ENCODE assay signal across 8 cellular contexts in genomic region chr6:25601797-25602679, GRCh38. TPM values are rescaled to one million over a fixed set of nuclear protein-coding genes. Genes with fewer than 3 reads are reported as not detected.
DNase-seq lines count a peak whose midpoint lies in the region; ATAC-seq, FAIRE-seq and TF ChIP-seq lines count a peak whose summit lies in the region.

No MANE protein-coding gene starts in this region.

- no peaks in the 10 kb centered on the region for H3K9me2 ChIP-seq in SU-DHL-6 (replicated peaks; ENCODE audit: insufficient read depth, low read length)

- H3K27ac ChIP-seq in SU-DHL-6 (ENCODE audit: low read depth, low read length) (no peak overlapping the region), small intestine (ENCODE audit: low read depth in 1 of 2, low read length in 1 of 2) (no peak overlapping the region)

- H3K4me2 ChIP-seq in SU-DHL-6 (ENCODE audit: low read depth, low read length, poor library complexity, severe bottlenecking): no peak overlapping the region

- H2AFZ ChIP-seq in SU-DHL-6 (ENCODE audit: low read depth, low read length, severe bottlenecking): no peak overlapping the region

- FAIRE-seq in frontal cortex (lab: Jason Lieb, UNC) (peak; percentile 88), small intestine (lab: Jason Lieb, UNC) (peak; percentile 44)

- no peaks in the 10 kb centered on the region; the same call in 1 of the 2 replicates for H3K36me3 ChIP-seq in SU-DHL-6 (ENCODE audit: low read length)
- H3K36me3 ChIP-seq in small intestine (ENCODE audit: control insufficient read depth in 2 of 2, insufficient read depth in 2 of 2, low read length in 2 of 2): peaks cover 0 to 3% of the 10 kb centered on the region in 2 donors
- H3K36me3 ChIP-seq in MG63: no peaks in the 10 kb centered on the region

- H3K9me3 ChIP-seq in SU-DHL-6 (ENCODE audit: insufficient read depth, low read length) (no peaks in the 10 kb centered on the region), small intestine (ENCODE audit: control insufficient read depth, low read depth) (no peaks in the 10 kb centered on the region), MG63 (no peaks in the 10 kb centered on the region)

- H3K4me1 ChIP-seq in small intestine (ENCODE audit: control insufficient read depth in 2 of 2, insufficient read depth in 1 of 2, low read depth in 1 of 2, low read length in 1 of 2): no peaks in the 10 kb centered on the region

- peaks cover 7% of the 10 kb centered on the region for H3F3A ChIP-seq in SU-DHL-6 (ENCODE audit: insufficient read depth)

- no peak for ATAC-seq in GM18505 (IDR thresholded peaks at IDR 0.05; ENCODE audit: unreplicated experiment)

- no peaks in the 10 kb centered on the region for H3K79me2 ChIP-seq in SU-DHL-6 (ENCODE audit: insufficient read depth, low read length)

- 12 to 27% (median 25%) methylated on average over 4 of the region's 4 CpGs for WGBS in small intestine, 3 donors

- peak; percentile 93 for TF ChIP-seq CTCF in SU-DHL-6 (IDR thresholded peaks at IDR 0.05; ENCODE audit: insufficient read depth, low read length, poor library complexity, severe bottlenecking)

- no peaks in the 10 kb centered on the region for H3K27me3 ChIP-seq in SU-DHL-6 (ENCODE audit: low read length)
- H3K27me3 ChIP-seq in small intestine (ENCODE audit: control insufficient read depth in 2 of 2, insufficient read depth in 2 of 2, low read length in 2 of 2): no peaks in the 10 kb centered on the region
- H3K27me3 ChIP-seq in MG63: no peaks in the 10 kb centered on the region

- H3K4me3 ChIP-seq in SU-DHL-6 (ENCODE audit: insufficient read depth, low read length, poor library complexity, severe bottlenecking): no peak overlapping the region
- no peak overlapping the region for H3K4me3 ChIP-seq in small intestine (ENCODE audit: low read depth in 1 of 2, low read length in 2 of 2)
- H3K4me3 ChIP-seq in MG63: no peak overlapping the region

- H3K9ac ChIP-seq in SU-DHL-6 (ENCODE audit: low read length): no peak overlapping the region

- peak; percentile 3 for DNase-seq in GDM1 (lab: John Stamatoyannopoulos, UW)
- peak; percentile 20 for DNase-seq in NCI-H1092 (lab: John Stamatoyannopoulos, UW)
- peak in 1 of 2 donors; percentile 12 for DNase-seq in frontal cortex (ENCODE audit: low spot score in 2 of 2)
- peak; percentile 34 for DNase-seq in small intestine
- no peak for DNase-seq in MG63
- no peak for DNase-seq in 8988T

- no peaks in the 10 kb centered on the region for H4K20me1 ChIP-seq in SU-DHL-6 (ENCODE audit: low read depth, low read length)

- TF ChIP-seq POLR2A in GM18505 (IDR thresholded peaks at IDR 0.05; ENCODE audit: borderline replicate concordance, extremely low read depth, insufficient read depth, insufficient read length): no peak

RNA-seq across cellular contexts. Expression of gene SCGN, which starts 50.0 kb away (rescaled TPM):
- total RNA-seq in frontal cortex: 30.2 TPM
- polyA plus RNA-seq in small intestine: 10 to 100 TPM in 1 of 3 donors, 1 to 10 TPM in 2; 6.3 to 19.4 (median 6.5) TPM
- not detected in 2 replicates for total RNA-seq in MG63 (2014; rRNA removed; shearing (Covaris generic); ENCODE audit: low replicate concordance)

Comparison
In these comparisons a context has a peak if more than half of its experiments do, and no peak if none do; other contexts are left out.
1. DNase-seq: peak in GDM1 (single experiment), NCI-H1092 (single experiment) and small intestine (single experiment); none in MG63 (single experiment) and 8988T (single experiment).
2. RNA of gene SCGN, which starts 50.0 kb away (total RNA-seq): 30.2 TPM in frontal cortex (single experiment); not detected in MG63; every median in the first group is over 10 times any median in the second.